In genomic region chr1:113943028-113943811, GRCh38 we compare ENCODE assay signal across 19 cellular contexts. TPM values are rescaled to one million over a fixed set of nuclear protein-coding genes. Genes with fewer than 3 reads are reported as not detected.
DNase-seq lines count a peak whose midpoint lies in the region; ATAC-seq and TF ChIP-seq lines count a peak whose summit lies in the region.
"Had no signal": no experiment of that assay in that cellular context is flagged by ENCODE, and none has a peak within 500 bp of the region (broad histone marks: within the 10 kb centered on the region; RNA-seq: fewer than 3 reads in every experiment).

No MANE protein-coding gene starts in this region.

- peak overlapping the region; percentile 26 for H3K27ac Mint-ChIP-seq in activated CD4-positive, alpha-beta T cell treated with anti-CD3 and anti-CD28 coated beads, Interleukin-2, amount 10 ng/mL, durations not matched to agents 24 days and 14 days
- no peak overlapping the region for H3K27ac Mint-ChIP-seq in chondrocyte (ENCODE audit: unreplicated experiment)

- H3K4me3 ChIP-seq in psoas muscle = no peak overlapping the region
- H3K4me3 ChIP-seq: heart right ventricle, skin epidermis had no signal

- no peaks in the 10 kb centered on the region for H3K27me3 Mint-ChIP-seq in activated CD4-positive, alpha-beta T cell treated with anti-CD3 and anti-CD28 coated beads, Interleukin-2, amount 10 ng/mL, durations not matched to agents 24 days and 14 days
- no peaks in the 10 kb centered on the region for H3K27me3 Mint-ChIP-seq in chondrocyte (ENCODE audit: low read depth)
- H3K27me3 Mint-ChIP-seq: CD4-positive, CD25-positive, alpha-beta regulatory T cell had no signal

- TF ChIP-seq CTCF in chondrocyte (IDR thresholded peaks at IDR 0.05) = peak; percentile 19
- TF ChIP-seq CTCF in psoas muscle (IDR thresholded peaks at IDR 0.05) = peak; percentile 3

- no peaks in the 10 kb centered on the region for H3K9me3 ChIP-seq in psoas muscle
- H3K9me3 ChIP-seq: heart right ventricle had no signal

- intact Hi-C loops in activated CD4-positive, alpha-beta T cell treated with anti-CD3 and anti-CD28 coated beads, Interleukin-2, amount 10 ng/mL, durations not matched to agents 24 days and 14 days (cut with micrococcal nuclease) = no loop called here
- intact Hi-C loops in psoas muscle (cut with DNase I) = no loop called here

- H3K4me1 ChIP-seq in psoas muscle = peaks cover 53% of the 10 kb centered on the region

- H3K4me3 Mint-ChIP-seq in activated CD4-positive, alpha-beta T cell treated with anti-CD3 and anti-CD28 coated beads, Interleukin-2, amount 10 ng/mL, durations not matched to agents 24 days and 14 days = no peak overlapping the region
- no peak overlapping the region for H3K4me3 Mint-ChIP-seq in chondrocyte (ENCODE audit: unreplicated experiment)

- DNase-seq in activated CD4-positive, alpha-beta T cell treated with anti-CD3 and anti-CD28 coated beads, Interleukin-2, amount 10 ng/mL, durations not matched to agents 24 days and 14 days = no peak
- DNase-seq in activated CD4-positive, alpha-beta T cell treated with anti-CD3 and anti-CD28 coated beads for 1 hour = no peak
- DNase-seq in NOMO-1 treated with DMSO at 0.1 percent for 48 hours (lab: John Stamatoyannopoulos, UW; ENCODE audit: unreplicated experiment) (peak; percentile 85), chondrocyte (ENCODE audit: low spot score) (no peak), psoas muscle (no peak)
- DNase-seq: activated CD4-positive, alpha-beta T cell treated with anti-CD3 and anti-CD28 coated beads for 48 hours; amygdala; CD4-positive, CD25-positive, alpha-beta regulatory T cell; heart right ventricle; kidney; midbrain; NCI-H82; stimulated activated naive CD8-positive, alpha-beta T cell treated with anti-CD3 and anti-CD28 coated beads, Interleukin-15, Interleukin-2, amounts not matched to agents 100 U/mL and 50 U/mL, for 24 hours; T1000 had no signal

- H3K4me1 Mint-ChIP-seq in activated CD4-positive, alpha-beta T cell treated with anti-CD3 and anti-CD28 coated beads, Interleukin-2, amount 10 ng/mL, durations not matched to agents 24 days and 14 days = peaks cover 57% of the 10 kb centered on the region
- peaks cover 25% of the 10 kb centered on the region for H3K4me1 Mint-ChIP-seq in chondrocyte (ENCODE audit: low read depth)

- H3K27ac ChIP-seq in psoas muscle = peak overlapping the region; percentile 80
- H3K27ac ChIP-seq: 22Rv1, heart right ventricle, skin epidermis had no signal

- H3K9me3 Mint-ChIP-seq in activated CD4-positive, alpha-beta T cell treated with anti-CD3 and anti-CD28 coated beads, Interleukin-2, amount 10 ng/mL, durations not matched to agents 24 days and 14 days = peaks cover 8% of the 10 kb centered on the region
- H3K9me3 Mint-ChIP-seq in chondrocyte (ENCODE audit: low read depth) = peaks cover 6% of the 10 kb centered on the region
- H3K9me3 Mint-ChIP-seq: CD4-positive, CD25-positive, alpha-beta regulatory T cell had no signal

- ATAC-seq in psoas muscle = no peak
- ATAC-seq in HG02970 (IDR thresholded peaks at IDR 0.05; ENCODE audit: low FRiP score, unreplicated experiment) = no peak
- ATAC-seq in GM21526 (IDR thresholded peaks at IDR 0.05; ENCODE audit: low FRiP score, unreplicated experiment) = no peak
- ATAC-seq in HG02798 (IDR thresholded peaks at IDR 0.05; ENCODE audit: poor library complexity, unreplicated experiment) = no peak
- ATAC-seq: stimulated activated naive CD8-positive, alpha-beta T cell treated with anti-CD3 and anti-CD28 coated beads, Interleukin-15, Interleukin-2, amounts not matched to agents 100 U/mL and 50 U/mL, for 24 hours had no signal

- peaks cover 49% of the 10 kb centered on the region for H3K36me3 Mint-ChIP-seq in activated CD4-positive, alpha-beta T cell treated with anti-CD3 and anti-CD28 coated beads, Interleukin-2, amount 10 ng/mL, durations not matched to agents 24 days and 14 days (ENCODE audit: low read depth)
- H3K36me3 Mint-ChIP-seq in chondrocyte (ENCODE audit: low read depth) = peaks cover 16% of the 10 kb centered on the region

- H3K27me3 ChIP-seq in psoas muscle (ENCODE audit: insufficient read depth in 3 of 3, low read length in 2 of 3) = no peaks in the 10 kb centered on the region
- H3K27me3 ChIP-seq: heart right ventricle had no signal

- peaks cover 0 to 29% of the 10 kb centered on the region in 2 donors for H3K36me3 ChIP-seq in psoas muscle (ENCODE audit: insufficient read depth in 1 of 2, low read depth in 1 of 2)

RNA-seq across cellular contexts. Expression of gene HIPK1, which starts 14.1 kb away (rescaled TPM):
- 81.3 and 85.9 TPM in 2 replicates for total RNA-seq in activated CD4-positive, alpha-beta T cell treated with anti-CD3 and anti-CD28 coated beads, Interleukin-2, amount 10 ng/mL, durations not matched to agents 24 days and 14 days
- total RNA-seq in chondrocyte (57.4 to 63.4 TPM (median 60.0 TPM) in 3 replicates), psoas muscle (10 to 100 TPM; 56.0 to 80.6 (median 65.3) TPM)
- polyA plus RNA-seq in psoas muscle = 10 to 100 TPM; 16.8 to 56.0 (median 18.4) TPM

RNA-seq across cellular contexts. Expression of gene OLFML3, which starts 36.1 kb away (rescaled TPM):
- total RNA-seq in activated CD4-positive, alpha-beta T cell treated with anti-CD3 and anti-CD28 coated beads, Interleukin-2, amount 10 ng/mL, durations not matched to agents 24 days and 14 days = 0.09 TPM in 1 of 2 replicates, not detected in the other
- 33.1 to 44.2 TPM (median 34.9 TPM) in 3 replicates for total RNA-seq in chondrocyte
- total RNA-seq in psoas muscle = 10 to 100 TPM in 2 of 4 donors, 1 to 10 TPM in 2; 8.2 to 15.8 (median 10.7) TPM
- 10 to 100 TPM in 1 of 3 donors, 1 to 10 TPM in 2; 6.4 to 13.5 (median 9.9) TPM for polyA plus RNA-seq in psoas muscle
- polyA plus RNA-seq: CD4-positive, CD25-positive, alpha-beta regulatory T cell had no signal

RNA-seq across cellular contexts. Expression of gene DCLRE1B, which starts 38.1 kb away (rescaled TPM):
- total RNA-seq in activated CD4-positive, alpha-beta T cell treated with anti-CD3 and anti-CD28 coated beads, Interleukin-2, amount 10 ng/mL, durations not matched to agents 24 days and 14 days = 21.5 and 22.5 TPM in 2 replicates
- 8.1 to 11.4 TPM (median 8.3 TPM) in 3 replicates for total RNA-seq in chondrocyte
- 1 to 10 TPM; 1.8 to 2.3 (median 2.1) TPM for total RNA-seq in psoas muscle
- 1 to 10 TPM; 1.2 to 2.6 (median 2.5) TPM for polyA plus RNA-seq in psoas muscle

RNA-seq across cellular contexts. Expression of gene AP4B1, which starts 38.6 kb away (rescaled TPM):
- 41.7 and 42.3 TPM in 2 replicates for total RNA-seq in activated CD4-positive, alpha-beta T cell treated with anti-CD3 and anti-CD28 coated beads, Interleukin-2, amount 10 ng/mL, durations not matched to agents 24 days and 14 days
- total RNA-seq in chondrocyte (15.6 to 23.6 TPM (median 16.8 TPM) in 3 replicates), psoas muscle (10 to 100 TPM in 1 of 4 donors, 1 to 10 TPM in 3; 6.8 to 12.0 (median 9.3) TPM)
- polyA plus RNA-seq in psoas muscle = 10 to 100 TPM in 2 of 3 donors, 1 to 10 TPM in 1; 8.8 to 16.1 (median 11.4) TPM

RNA-seq across cellular contexts. Expression of gene BCL2L15, which starts 55.8 kb away (rescaled TPM):
- 0.40 and 1.0 TPM in 2 replicates for total RNA-seq in activated CD4-positive, alpha-beta T cell treated with anti-CD3 and anti-CD28 coated beads, Interleukin-2, amount 10 ng/mL, durations not matched to agents 24 days and 14 days
- total RNA-seq in chondrocyte = 0.17 to 0.33 TPM (median 0.17 TPM) in 3 replicates
- total RNA-seq in psoas muscle = under 1 TPM; 0.05 to 0.44 (median 0.35) TPM
- under 1 TPM; 0.03 to 0.26 (median 0.06) TPM for polyA plus RNA-seq in psoas muscle
